ENCODE assay signal across 9 cellular contexts in the genomic region with DNA sequence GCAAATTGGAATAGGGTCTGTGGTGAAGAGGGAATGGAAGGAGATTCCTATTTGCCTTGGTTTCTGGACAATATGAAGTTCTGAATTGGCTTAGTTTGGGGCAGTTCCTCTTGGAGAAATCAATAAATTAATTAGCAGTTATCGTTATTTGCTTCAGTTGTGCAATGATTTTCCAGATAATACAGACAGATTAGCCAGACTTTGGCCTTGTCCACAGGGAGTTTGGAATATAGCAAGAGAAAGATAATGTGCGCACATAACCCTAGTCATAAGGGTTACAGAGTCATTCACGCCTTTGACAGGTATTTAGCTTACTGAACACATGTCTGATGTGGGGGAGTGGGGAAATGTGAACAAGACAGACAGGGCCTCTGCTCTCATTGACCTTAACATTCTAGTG. TPM values are rescaled to one million over a fixed set of nuclear protein-coding genes. Genes with fewer than 3 reads are reported as not detected.
A peak's percentile ranks its signal among the peaks of the same experiment; 100 is the strongest.
DNase-seq lines count a peak whose midpoint lies in the region; ATAC-seq and TF ChIP-seq lines count a peak whose summit lies in the region.
"Had no signal": no experiment of that assay in that cellular context is flagged by ENCODE, and none has a peak within 500 bp of the region (broad histone marks: within the 10 kb centered on the region; RNA-seq: fewer than 3 reads in every experiment).

No MANE protein-coding gene starts in this region.

- ATAC-seq in naive thymus-derived CD8-positive, alpha-beta T cell, result no peak
- ATAC-seq in GM19452 (IDR thresholded peaks at IDR 0.05; ENCODE audit: unreplicated experiment), result no peak

- H3K27ac Mint-ChIP-seq in IgD-negative memory B cell (peak overlapping the region; percentile 2 to 90 (median 90)), chondrocyte (ENCODE audit: unreplicated experiment) (peak overlapping the region; percentile 81)
- peak overlapping the region in 9 of 10 donors; percentile 64 to 94 (median 87) for H3K27ac Mint-ChIP-seq in naive thymus-derived CD8-positive, alpha-beta T cell

- DNase-seq in AG10803 (ENCODE audit: low read depth) (no peak), chondrocyte (ENCODE audit: low spot score) (no peak), OCI-M1 (lab: John Stamatoyannopoulos, UW) (no peak), GF-D8 (lab: John Stamatoyannopoulos, UW) (no peak)
- no peak for DNase-seq in naive thymus-derived CD8-positive, alpha-beta T cell
- no peak for DNase-seq in stimulated activated naive CD4-positive, alpha-beta T cell (lab: John Stamatoyannopoulos, UW)
- DNase-seq: dermis blood vessel endothelial cell had no signal

- H3K9me3 Mint-ChIP-seq in IgD-negative memory B cell (no peaks in the 10 kb centered on the region), chondrocyte (ENCODE audit: low read depth) (no peaks in the 10 kb centered on the region)
- no peaks in the 10 kb centered on the region for H3K9me3 Mint-ChIP-seq in naive thymus-derived CD8-positive, alpha-beta T cell

- H3K4me1 Mint-ChIP-seq in IgD-negative memory B cell (peaks cover 28 to 32% (median 28%) of the 10 kb centered on the region in 3 donors), chondrocyte (ENCODE audit: low read depth) (peaks cover 29% of the 10 kb centered on the region)
- peaks cover 25 to 43% (median 38%) of the 10 kb centered on the region in 4 donors for H3K4me1 Mint-ChIP-seq in naive thymus-derived CD8-positive, alpha-beta T cell

- TF ChIP-seq CTCF in AG10803 (conservative IDR thresholded peaks at IDR 0.05; ENCODE audit: low read length) (no peak), chondrocyte (IDR thresholded peaks at IDR 0.05) (no peak)

- H3K4me3 Mint-ChIP-seq in IgD-negative memory B cell (peak overlapping the region; percentile 88 to 96 (median 93)), chondrocyte (ENCODE audit: unreplicated experiment) (peak overlapping the region; percentile 92)
- H3K4me3 Mint-ChIP-seq in naive thymus-derived CD8-positive, alpha-beta T cell, result peak overlapping the region; percentile 89 to 96 (median 94)

- H3K36me3 Mint-ChIP-seq in IgD-negative memory B cell, result no peaks in the 10 kb centered on the region
- no peaks in the 10 kb centered on the region for H3K36me3 Mint-ChIP-seq in chondrocyte (ENCODE audit: low read depth)
- peaks cover 0 to 2% (median 0%) of the 10 kb centered on the region in 3 donors for H3K36me3 Mint-ChIP-seq in naive thymus-derived CD8-positive, alpha-beta T cell

- peak overlapping the region; percentile 84 for H3K4me3 ChIP-seq in AG10803 (ENCODE audit: low read length)

- POLR2A ChIA-PET in naive thymus-derived CD8-positive, alpha-beta T cell (lab: Charles Lee), result no interaction called here

- H3K27me3 Mint-ChIP-seq in IgD-negative memory B cell, result no peaks in the 10 kb centered on the region
- H3K27me3 Mint-ChIP-seq in chondrocyte (ENCODE audit: low read depth), result no peaks in the 10 kb centered on the region
- no peaks in the 10 kb centered on the region for H3K27me3 Mint-ChIP-seq in naive thymus-derived CD8-positive, alpha-beta T cell

RNA-seq across cellular contexts. Expression of gene ATRN, which starts 1.3 kb away (rescaled TPM):
- 7.7 TPM for polyA plus RNA-seq in IgD-negative memory B cell
- 52.0 to 55.1 TPM (median 52.8 TPM) in 3 replicates for total RNA-seq in chondrocyte
- total RNA-seq in naive thymus-derived CD8-positive, alpha-beta T cell, result 10 to 100 TPM; 13.1 to 13.9 TPM
- 1 to 10 TPM; 7.0 to 9.4 (median 7.6) TPM for polyA plus RNA-seq in naive thymus-derived CD8-positive, alpha-beta T cell
